Comparison of ENCODE assay signal across 8 cellular contexts in the genomic region with DNA sequence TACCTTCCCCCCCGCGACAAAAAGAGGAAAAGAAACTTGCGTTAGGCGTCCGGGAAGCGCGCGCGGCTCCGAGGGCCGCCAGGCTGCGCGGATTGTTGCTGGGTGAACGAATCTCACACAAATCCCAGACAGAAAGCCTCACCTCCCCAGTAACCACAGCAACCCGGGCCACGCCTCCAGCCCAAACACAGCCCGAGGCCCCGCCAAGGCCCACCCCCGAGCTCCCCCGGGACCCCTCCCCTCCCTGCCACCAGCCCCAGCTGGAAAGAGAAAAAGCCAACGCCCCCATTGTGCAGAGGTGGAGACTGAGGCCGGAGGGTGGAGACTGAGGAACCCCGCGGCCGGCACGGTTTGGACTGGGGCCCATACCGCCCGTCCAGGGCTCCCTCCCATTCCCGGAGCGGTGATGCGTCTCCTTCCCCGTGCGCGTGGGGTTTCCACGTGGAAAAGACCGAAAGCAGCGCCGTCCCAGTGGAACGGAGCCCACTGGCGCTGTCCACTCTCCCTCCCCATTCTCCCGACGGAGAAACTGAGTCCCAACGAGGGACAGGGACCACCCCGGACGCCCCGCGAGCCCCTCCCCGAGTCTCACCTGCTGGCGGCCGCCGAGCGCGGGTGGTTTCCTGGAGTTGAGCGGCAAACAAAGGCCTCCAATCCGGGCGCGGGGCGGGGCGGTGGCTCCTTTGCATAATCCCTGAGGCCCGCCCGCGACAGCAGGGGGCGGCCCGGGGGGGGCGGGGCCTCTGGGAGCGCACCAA. TPM values are rescaled to one million over a fixed set of nuclear protein-coding genes. Genes with fewer than 3 reads are reported as not detected.
DNase-seq lines count a peak whose midpoint lies in the region; TF ChIP-seq lines count a peak whose summit lies in the region.

No MANE protein-coding gene starts in this region.

- intact Hi-C loops in stomach (cut with DNase I; ENCODE audit: low total_unique reads): no loop called here

- H3K36me3 ChIP-seq in GM23248 (ENCODE audit: low read depth) (no peaks in the 10 kb centered on the region), KOPT-K1 (ENCODE audit: insufficient read depth, low read length) (peaks cover 6% of the 10 kb centered on the region), stomach (peaks cover 0 to 18% (median 6%) of the 10 kb centered on the region in 4 donors)

- H3K4me3 ChIP-seq in GM23248 (peak overlapping the region; percentile 77), foreskin fibroblast (ENCODE audit: low read depth in 1 of 2, low read length in 2 of 2) (peak overlapping the region; percentile 72 to 90), stomach (peak overlapping the region; percentile 66 to 88 (median 74))

- H3K27ac ChIP-seq in GM23248: peak overlapping the region; percentile 40; the same call in 1 of the 2 replicates
- peak overlapping the region; percentile 80 for H3K27ac ChIP-seq in KOPT-K1 (ENCODE audit: low read depth, low read length, poor library complexity, severe bottlenecking)
- peak overlapping the region; percentile 77 to 94 (median 92) for H3K27ac ChIP-seq in stomach

- peak overlapping the region; percentile 75 for H3K4me2 ChIP-seq in GM23248 (ENCODE audit: unreplicated experiment)

- no peaks in the 10 kb centered on the region for H3K79me2 ChIP-seq in GM23248 (ENCODE audit: insufficient read depth)

- H3K4me3 Mint-ChIP-seq in neural crest cell: peak overlapping the region; percentile 88

- peaks cover 2% of the 10 kb centered on the region for H3K27me3 Mint-ChIP-seq in neural crest cell (ENCODE audit: low read depth)

- TF ChIP-seq CTCF in foreskin fibroblast (IDR thresholded peaks at IDR 0.05; ENCODE audit: low read depth, low read length) (no peak), neural crest cell (conservative IDR thresholded peaks at IDR 0.05) (no peak), stomach (IDR thresholded peaks at IDR 0.05) (peak in 1 of 7 experiments; percentile 11)

- 0 out of 2 replicates have a peak, but pooled peaks cover 4% of the 10 kb centered on the region for H3F3A ChIP-seq in GM23248 (ENCODE audit: insufficient read depth)

- H3K9ac ChIP-seq in GM23248: peak overlapping the region; percentile 77

- peaks cover 19% of the 10 kb centered on the region for H3K4me1 Mint-ChIP-seq in neural crest cell

- H4K20me1 ChIP-seq in GM23248 (ENCODE audit: insufficient read depth): no peaks in the 10 kb centered on the region

- H3K27ac Mint-ChIP-seq in neural crest cell (ENCODE audit: unreplicated experiment): peak overlapping the region; percentile 85

- H3K9me3 Mint-ChIP-seq in neural crest cell: no peaks in the 10 kb centered on the region

- H3K4me1 ChIP-seq in GM23248 (ENCODE audit: insufficient read depth) (peaks cover 10% of the 10 kb centered on the region; the same call in 1 of the 2 replicates), stomach (peaks cover 15 to 54% (median 51%) of the 10 kb centered on the region in 4 donors)

- 1 to 2% methylated on average over 37 to 52 of the region's 66 CpGs for WGBS in GM23248 (ENCODE audit: low coverage in 1 of 2, low lambda C conversion rate in 2 of 2, missing lambda C conversion rate in 2 of 2), 2 experiments
- 0 to 1% (median 0%) methylated on average over 41 to 66 of the region's 66 CpGs for WGBS in stomach, 5 donors

- TF ChIP-seq EP300 in stomach (IDR thresholded peaks at IDR 0.05): peak; percentile 47

- H3K36me3 Mint-ChIP-seq in neural crest cell (ENCODE audit: low read depth): no peaks in the 10 kb centered on the region

- H3K9me2 ChIP-seq in GM23248 (ENCODE audit: insufficient read depth): no peaks in the 10 kb centered on the region

- in situ Hi-C loops in GM23248 (cut with MboI): no loop called here

- DNase-seq in EH (ENCODE audit: low read depth) (peak; percentile 92), GM23248 (peak; percentile 98), foreskin fibroblast (peak; percentile 88 to 98), neural crest cell (ENCODE audit: low read depth, low spot score) (peak; percentile 93), stomach (peak; percentile 99)
- DNase-seq in activated effector memory CD4-positive, alpha-beta T cell treated with anti-CD3 and anti-CD28 coated beads, Interleukin-2, amount 50 U/mL, for 16 hours: peak; percentile 98

- H3K27me3 ChIP-seq in GM23248 (replicated peaks; ENCODE audit: insufficient read depth) (no peaks in the 10 kb centered on the region), stomach (no peaks in the 10 kb centered on the region)

- TF ChIP-seq POLR2A in Raji (IDR thresholded peaks at IDR 0.05; ENCODE audit: insufficient read depth, low read depth, low read length) (peak; percentile 62), stomach (IDR thresholded peaks at IDR 0.05) (peak in 2 of 4 donors; percentile 61 to 73)

- no peaks in the 10 kb centered on the region for H3K9me3 ChIP-seq in GM23248 (ENCODE audit: low read depth)
- H3K9me3 ChIP-seq in KOPT-K1 (ENCODE audit: insufficient read depth, low read length, poor library complexity, severe bottlenecking): no peaks in the 10 kb centered on the region
- no peaks in the 10 kb centered on the region for H3K9me3 ChIP-seq in stomach

- H2AFZ ChIP-seq in GM23248: peak overlapping the region; percentile 78

RNA-seq across cellular contexts. Expression of a gene that starts 10.2 kb away (rescaled TPM):
- total RNA-seq in GM23248 (2014; rRNA removed; shearing (Covaris generic)): 6.6 and 8.1 TPM in 2 replicates
- polyA plus RNA-seq in GM23248 (2016; fragmentation: Nextera tagmentation; extraction: Ambion mirVana) (1.8 and 1.9 TPM in 2 replicates), stomach (10 to 100 TPM; 12.2 to 13.6 (median 12.3) TPM)
- total RNA-seq in neural crest cell (13.4 and 16.6 TPM in 2 replicates), stomach (10 to 100 TPM; 13.4 to 85.8 (median 31.0) TPM)

Comparison
In these comparisons a context has a peak if more than half of its experiments do, and no peak if none do; other contexts are left out.
1. Peak in every context shown above with its lines: DNase-seq, H3K4me3 ChIP-seq and H3K27ac ChIP-seq.
2. H3K27ac ChIP-seq: peak in every context shown above with its lines; median percentile 92 in stomach; 80 in KOPT-K1; 40 in GM23248.